7 cellular contexts compared by ENCODE assay signal in the genomic region with DNA sequence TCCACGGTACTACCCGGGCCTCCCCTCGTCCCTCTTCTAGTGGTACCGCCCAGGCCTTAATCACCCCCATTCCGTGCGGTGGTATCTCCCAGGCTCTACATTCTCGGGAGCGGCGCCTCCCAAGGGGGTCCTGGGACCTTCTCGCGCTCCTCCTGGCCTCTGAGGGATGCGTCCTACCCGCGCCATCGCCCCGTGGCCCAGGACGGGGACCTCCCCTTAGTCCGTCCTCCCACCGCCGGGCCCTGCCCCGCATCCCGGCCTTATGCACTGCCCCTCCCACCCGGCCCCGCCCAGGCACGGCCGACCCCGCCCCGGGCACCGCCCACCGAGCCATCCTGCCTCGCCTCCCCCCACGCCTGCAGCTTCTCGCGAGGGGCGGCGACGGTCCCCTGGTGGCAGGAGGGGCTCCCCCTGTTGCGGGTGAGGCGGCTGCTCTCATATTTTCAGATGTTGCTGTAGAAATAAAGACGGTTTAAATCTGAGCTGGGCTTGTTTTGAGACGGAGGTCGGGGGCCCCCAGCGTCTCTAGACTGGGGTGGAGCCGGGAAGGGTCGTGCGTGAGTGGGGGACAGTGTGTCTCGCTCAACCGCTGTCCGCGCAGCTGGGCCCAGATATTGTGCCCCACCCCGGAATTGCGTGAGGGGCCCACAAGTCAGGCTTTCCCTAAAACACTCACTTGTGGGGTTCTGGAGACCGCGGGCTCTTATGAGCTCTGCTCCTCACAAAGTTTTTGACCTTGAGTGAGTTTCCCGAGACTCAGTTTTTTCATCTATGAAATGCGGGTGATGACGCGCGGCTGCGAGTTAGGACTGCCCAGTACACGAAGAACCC. TPM values are rescaled to one million over a fixed set of nuclear protein-coding genes. Genes with fewer than 3 reads are reported as not detected.
DNase-seq lines count a peak whose midpoint lies in the region; ATAC-seq, FAIRE-seq and TF ChIP-seq lines count a peak whose summit lies in the region.

No MANE protein-coding gene starts in this region.

- peak overlapping the region; percentile 54 for H3K27ac ChIP-seq in mammary epithelial cell (ENCODE audit: insufficient read depth, low read depth, low read length)
- H3K27ac ChIP-seq in smooth muscle cell (ENCODE audit: low read depth), result peak overlapping the region; percentile 85

- TF ChIP-seq CTCF in WI38 (IDR thresholded peaks at IDR 0.05; ENCODE audit: low read depth, low read length) (no peak), mammary epithelial cell (conservative IDR thresholded peaks at IDR 0.05 in 1 of 2, IDR thresholded peaks at IDR 0.05 in 1 of 2; ENCODE audit: extremely low read depth in 1 of 2, insufficient read depth in 1 of 2, low read depth in 1 of 2, low read length in 2 of 2) (no peak), smooth muscle cell (IDR thresholded peaks at IDR 0.05; ENCODE audit: borderline replicate concordance, insufficient read depth, poor library complexity, severe bottlenecking) (peak; percentile 27)

- peaks cover 21% of the 10 kb centered on the region for H3K4me1 ChIP-seq in mammary epithelial cell (ENCODE audit: insufficient read depth, low read length)
- peaks cover 5% of the 10 kb centered on the region for H3K4me1 ChIP-seq in smooth muscle cell (ENCODE audit: low read depth)

- in situ Hi-C loops in mammary epithelial cell (cut with MboI; ENCODE audit: low sequenced_read_pairs in 2 of 2), result no loop called here

- peak overlapping the region; percentile 91 to 97 (median 94) for H3K27ac Mint-ChIP-seq in immature natural killer cell

- H2AFZ ChIP-seq in mammary epithelial cell (ENCODE audit: low read depth, low read length) (peak overlapping the region; percentile 66), smooth muscle cell (ENCODE audit: low read depth) (no peak overlapping the region)

- H3K27me3 ChIP-seq in mammary epithelial cell (ENCODE audit: insufficient read depth, low read length), result no peaks in the 10 kb centered on the region
- no peaks in the 10 kb centered on the region for H3K27me3 ChIP-seq in smooth muscle cell (ENCODE audit: low read depth)

- intact Hi-C loops in mammary epithelial cell (cut with micrococcal nuclease), result loop anchor here (1.0 kb wide), 2 partner anchors 22 to 45 kb away; a partner anchor contains a TSS

- under 1% methylated on average over 33 of the region's 61 CpGs for WGBS in mammary epithelial cell (ENCODE audit: low coverage, missing lambda C conversion rate)
- 2% methylated on average over 43 of the region's 61 CpGs for WGBS in smooth muscle cell (ENCODE audit: low lambda C conversion rate)

- H3K9ac ChIP-seq in mammary epithelial cell (ENCODE audit: insufficient read depth, low read length) (peak overlapping the region; percentile 30), smooth muscle cell (ENCODE audit: low read depth) (peak overlapping the region; percentile 79)

- H3K36me3 ChIP-seq in mammary epithelial cell (ENCODE audit: insufficient read depth, low read length), result peaks cover 8% of the 10 kb centered on the region
- H3K36me3 ChIP-seq in smooth muscle cell (ENCODE audit: low read depth), result no peaks in the 10 kb centered on the region

- DNase-seq in GM12892 (ENCODE audit: insufficient read length), result peak; percentile 90
- DNase-seq in NCI-H1694 (lab: John Stamatoyannopoulos, UW), result peak; percentile 50
- peak; percentile 66 for DNase-seq in mammary epithelial cell
- DNase-seq in immature natural killer cell, result peak; percentile 76 to 77 (median 77)
- peak; percentile 89 for DNase-seq in smooth muscle cell (lab: John Stamatoyannopoulos, UW; ENCODE audit: unreplicated experiment)

- TF ChIP-seq POLR2A in GM12892 (IDR thresholded peaks at IDR 0.05; ENCODE audit: low read depth, low read length), result peak; percentile 17; the same call in 1 of the 2 replicates

- peak overlapping the region; percentile 98 for H3K4me3 ChIP-seq in WI38 (ENCODE audit: low read depth, low read length)
- peak overlapping the region; percentile 48 to 49 (median 49) for H3K4me3 ChIP-seq in mammary epithelial cell (replicated peaks in 1 of 3; ENCODE audit: insufficient read depth in 1 of 3, low read depth in 2 of 3, low read length in 3 of 3)
- peak overlapping the region; percentile 81 for H3K4me3 ChIP-seq in smooth muscle cell

- H3K36me3 Mint-ChIP-seq in immature natural killer cell, result peaks cover 4 to 12% (median 8%) of the 10 kb centered on the region in 3 donors

- H3K4me1 Mint-ChIP-seq in immature natural killer cell, result peaks cover 49 to 50% of the 10 kb centered on the region in 2 donors

- no peak for FAIRE-seq in GM12892 (lab: Jason Lieb, UNC)

- CTCF ChIA-PET in mammary epithelial cell (lab: Charles Lee; ENCODE audit: low non-redundant PET), result interaction anchor here (0.5 kb wide), 1 partner anchor 408 kb away, joined by 3 read pairs; no protein-coding TSS in a partner anchor

- H3K9me3 Mint-ChIP-seq in immature natural killer cell, result no peaks in the 10 kb centered on the region

- peaks cover 14 to 22% (median 15%) of the 10 kb centered on the region in 3 donors for H3K27me3 Mint-ChIP-seq in immature natural killer cell (ENCODE audit: low read depth in 3 of 3)

- H3K79me2 ChIP-seq in mammary epithelial cell (ENCODE audit: insufficient read depth, low read length) (peaks cover 37% of the 10 kb centered on the region), smooth muscle cell (ENCODE audit: low read depth) (peaks cover 27% of the 10 kb centered on the region)

- peak; percentile 38 for ATAC-seq in HG02623 (IDR thresholded peaks at IDR 0.05; ENCODE audit: unreplicated experiment)

- dilution Hi-C loops in mammary epithelial cell (cut with HindIII; ENCODE audit: low sequenced_read_pairs), result no loop called here

- H3F3A ChIP-seq in smooth muscle cell (ENCODE audit: low read depth), result peaks cover 5% of the 10 kb centered on the region

- peak overlapping the region; percentile 92 to 96 (median 95) for H3K4me3 Mint-ChIP-seq in immature natural killer cell

- H3K4me2 ChIP-seq in mammary epithelial cell (ENCODE audit: insufficient read depth, low read depth, low read length) (peak overlapping the region; percentile 96), smooth muscle cell (peak overlapping the region; percentile 96)

- no peaks in the 10 kb centered on the region for H3K9me3 ChIP-seq in mammary epithelial cell (replicated peaks; ENCODE audit: insufficient read depth, low read length)
- H3K9me3 ChIP-seq in smooth muscle cell (replicated peaks; ENCODE audit: low read depth), result no peaks in the 10 kb centered on the region

- no TSS peak for BruUV-seq in mammary epithelial cell (replicated peaks; lab: Mats Ljungman, UMichigan)

- H4K20me1 ChIP-seq in mammary epithelial cell (ENCODE audit: insufficient read depth, low read length) (no peaks in the 10 kb centered on the region), smooth muscle cell (ENCODE audit: low read depth) (peaks cover 34% of the 10 kb centered on the region)

RNA-seq across cellular contexts. Expression of a gene that starts 0.8 kb away (rescaled TPM):
- polyA plus RNA-seq in GM12892 (2012; ENCODE audit: missing spikeins), result 58.2 TPM
- total RNA-seq in mammary epithelial cell, result 100 to 1,000 TPM in 1 of 2 donors, 10 to 100 TPM in 1; 79.5 to 169 TPM
- 227 TPM for polyA plus RNA-seq in mammary epithelial cell
- polyA minus RNA-seq in mammary epithelial cell, result 195 TPM
- polyA plus RNA-seq in immature natural killer cell, result 10 to 100 TPM; 22.9 to 33.2 (median 25.8) TPM
- 53.3 and 57.7 TPM in 2 replicates for total RNA-seq in smooth muscle cell
- 20.9 and 23.3 TPM in 2 replicates for polyA plus RNA-seq in smooth muscle cell

RNA-seq across cellular contexts. Expression of a gene that starts 10.1 kb away (rescaled TPM):
- polyA plus RNA-seq in GM12892 (2012; ENCODE audit: missing spikeins), result 8.6 TPM
- total RNA-seq in mammary epithelial cell (10 to 100 TPM; 23.7 to 62.2 TPM), smooth muscle cell (8.9 and 11.5 TPM in 2 replicates)
- polyA plus RNA-seq in mammary epithelial cell (20.5 TPM), immature natural killer cell (1 to 10 TPM; 1.6 to 7.1 (median 3.9) TPM), smooth muscle cell (29.3 and 38.6 TPM in 2 replicates)
- polyA minus RNA-seq in mammary epithelial cell, result 23.7 TPM

RNA-seq across cellular contexts. Expression of a gene that starts 10.4 kb away (rescaled TPM):
- 0.47 TPM for polyA plus RNA-seq in GM12892 (2012; ENCODE audit: missing spikeins)
- total RNA-seq in mammary epithelial cell (1 to 10 TPM in 1 of 2 donors, under 1 TPM in 1; 0.33 to 1.4 TPM), smooth muscle cell (5.1 and 12.2 TPM in 2 replicates)
- polyA plus RNA-seq in mammary epithelial cell (0.62 TPM), immature natural killer cell (not detected), smooth muscle cell (13.7 and 17.0 TPM in 2 replicates)
- polyA minus RNA-seq in mammary epithelial cell, result not detected

RNA-seq across cellular contexts. Expression of a gene that starts 21.3 kb away (rescaled TPM):
- polyA plus RNA-seq in GM12892 (2012; ENCODE audit: missing spikeins), result 25.8 TPM
- total RNA-seq in mammary epithelial cell (100 to 1,000 TPM; 103 to 125 TPM), smooth muscle cell (110 and 195 TPM in 2 replicates)
- polyA plus RNA-seq in mammary epithelial cell (176 TPM), immature natural killer cell (10 to 100 TPM; 55.7 to 85.2 (median 62.1) TPM), smooth muscle cell (320 and 365 TPM in 2 replicates)
- 193 TPM for polyA minus RNA-seq in mammary epithelial cell

RNA-seq across cellular contexts. Expression of a gene that starts 24.1 kb away (rescaled TPM):
- not detected for polyA plus RNA-seq in GM12892 (2012; ENCODE audit: missing spikeins)
- total RNA-seq in mammary epithelial cell, result under 1 TPM; 0.17 to 0.26 TPM
- polyA plus RNA-seq in mammary epithelial cell, result 0.06 TPM
- polyA minus RNA-seq in mammary epithelial cell, result not detected
- polyA plus RNA-seq in immature natural killer cell, result not detected
- total RNA-seq in smooth muscle cell, result 0.18 TPM in 1 of 2 replicates, not detected in the other
- polyA plus RNA-seq in smooth muscle cell, result 0.13 and 0.64 TPM in 2 replicates

Comparison
In these comparisons a context has a peak if more than half of its experiments do, and no peak if none do; other contexts are left out.
1. Peak in every context shown above with its lines: DNase-seq, ATAC-seq, H3K4me3 ChIP-seq and H3K27ac ChIP-seq.